24 cellular contexts compared by ENCODE assay signal in genomic region chr13:24899601-24900000, GRCh38.
"Had no signal": no experiment of that assay in that cellular context is flagged by ENCODE, and none has a peak within 500 bp of the region (broad histone marks: within the 10 kb centered on the region; RNA-seq: fewer than 3 reads in every experiment).

No MANE protein-coding gene starts in this region.

- H3K4me1 Mint-ChIP-seq: activated CD4-positive, alpha-beta T cell treated with anti-CD3 and anti-CD28 coated beads, Interleukin-2, amount 10 ng/mL, durations not matched to agents 7 days and 5 days; endodermal cell; immature natural killer cell; neural progenitor cell; T-cell had no signal

- DNase-seq: activated CD4-positive, alpha-beta T cell treated with anti-CD3 and anti-CD28 coated beads, Interleukin-2, amount 10 ng/mL, durations not matched to agents 7 days and 5 days; activated CD8-positive, alpha-beta memory T cell treated with anti-CD3 and anti-CD28 coated beads, Interleukin-2, amount 50 U/mL, for 4 hours; activated naive CD4-positive, alpha-beta T cell treated with anti-CD3 and anti-CD28 coated beads, Interleukin-2, amount 50 U/mL, for 16 hours; activated T-cell treated with anti-CD3 and anti-CD28 coated beads, Interleukin-2, amount 50 U/mL, for 4 hours; body of pancreas; caudate nucleus; endodermal cell; erythroblast; gastrocnemius medialis; heart left ventricle; immature natural killer cell; mucosa of descending colon; naive B cell; ovary; psoas muscle; right cardiac atrium; stimulated activated CD4-positive, alpha-beta T cell treated with anti-CD3 and anti-CD28 coated beads, Interleukin-15, amount 100 ng/mL, for 24 hours; stimulated activated CD4-positive, alpha-beta T cell treated with anti-CD3 and anti-CD28 coated beads, Interleukin-4, amount 100 ng/mL, for 1 hour; T-cell; upper lobe of left lung had no signal

- H3K4me3 ChIP-seq: body of pancreas, gastrocnemius medialis, heart left ventricle, mucosa of descending colon, neural progenitor cell, ovary, psoas muscle, skin epidermis, thoracic aorta, upper lobe of left lung had no signal

- H3K36me3 ChIP-seq: ovary had no signal

- H3K4me1 ChIP-seq: body of pancreas, gastrocnemius medialis, heart left ventricle, neural progenitor cell, psoas muscle, upper lobe of left lung had no signal

- H3K9me3 ChIP-seq: body of pancreas, gastrocnemius medialis, heart left ventricle, mucosa of descending colon, ovary, psoas muscle, thoracic aorta, upper lobe of left lung had no signal

- H3K27me3 ChIP-seq: body of pancreas, gastrocnemius medialis, heart left ventricle, neural progenitor cell, ovary, upper lobe of left lung had no signal

- H3K27me3 Mint-ChIP-seq: activated CD4-positive, alpha-beta T cell treated with anti-CD3 and anti-CD28 coated beads, Interleukin-2, amount 10 ng/mL, durations not matched to agents 7 days and 5 days; memory B cell; naive B cell; T-cell had no signal

- H3K27ac Mint-ChIP-seq: activated CD4-positive, alpha-beta T cell treated with anti-CD3 and anti-CD28 coated beads, Interleukin-2, amount 10 ng/mL, durations not matched to agents 7 days and 5 days; endodermal cell; neural progenitor cell; T-cell had no signal

- H3K4me3 Mint-ChIP-seq: activated CD4-positive, alpha-beta T cell treated with anti-CD3 and anti-CD28 coated beads, Interleukin-2, amount 10 ng/mL, durations not matched to agents 7 days and 5 days; activated T-cell treated with anti-CD3 and anti-CD28 coated beads, Interleukin-2, amount 50 U/mL, for 4 hours; endodermal cell; immature natural killer cell; memory B cell; neural progenitor cell; T-cell had no signal

- H3K9me3 Mint-ChIP-seq: activated CD4-positive, alpha-beta T cell treated with anti-CD3 and anti-CD28 coated beads, Interleukin-2, amount 10 ng/mL, durations not matched to agents 7 days and 5 days; activated T-cell treated with anti-CD3 and anti-CD28 coated beads, Interleukin-2, amount 50 U/mL, for 4 hours; endodermal cell; immature natural killer cell; memory B cell; neural progenitor cell; T-cell had no signal
